Comparison of ENCODE assay signal across 27 cellular contexts in the genomic region with DNA sequence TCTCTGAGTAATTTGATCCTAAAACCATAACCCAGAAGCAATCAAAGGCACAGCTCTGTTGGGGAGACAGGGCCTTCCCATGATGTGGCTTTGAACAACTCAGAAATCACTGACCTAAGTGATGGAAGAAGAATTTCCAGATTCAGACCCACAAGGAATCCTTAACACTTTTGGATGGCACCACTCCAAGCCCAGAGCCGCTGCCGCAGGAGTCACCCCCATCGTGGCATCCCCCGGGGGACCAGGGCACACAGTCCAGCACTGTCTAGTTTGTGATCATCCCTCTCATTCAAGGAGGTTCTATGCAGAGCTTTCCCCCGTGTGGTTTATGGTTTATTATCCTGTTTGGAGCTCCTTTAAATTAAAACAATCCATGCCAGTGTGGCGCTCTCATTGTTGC.
"Had no signal": no experiment of that assay in that cellular context is flagged by ENCODE, and none has a peak within 500 bp of the region (broad histone marks: within the 10 kb centered on the region; RNA-seq: fewer than 3 reads in every experiment).

No MANE protein-coding gene starts in this region.

- H3K36me3 Mint-ChIP-seq: activated naive CD8-positive, alpha-beta T cell treated with anti-CD3 and anti-CD28 coated beads, Interleukin-2, amount 10 ng/mL, durations not matched to agents 7 days and 5 days; WTC11 had no signal

- H3K4me2 ChIP-seq: KMS-11 had no signal

- H3K9me3 ChIP-seq: adrenal gland, MG63, SJSA1 had no signal

- H3K36me3 ChIP-seq: adrenal gland, MG63, SJSA1 had no signal

- H3K27ac ChIP-seq: adrenal gland, KMS-11, RWPE1, SJSA1 had no signal

- H3K4me1 Mint-ChIP-seq: activated naive CD8-positive, alpha-beta T cell treated with anti-CD3 and anti-CD28 coated beads, Interleukin-2, amount 10 ng/mL, durations not matched to agents 7 days and 5 days; T-helper 17 cell had no signal

- H3K4me3 ChIP-seq: adrenal gland, MG63, SJSA1 had no signal

- H3K9ac ChIP-seq: KMS-11 had no signal

- H3K27ac Mint-ChIP-seq: activated CD8-positive, alpha-beta T cell treated with anti-CD3 and anti-CD28 coated beads, Interleukin-2, amount 10 ng/mL, durations not matched to agents 7 days and 5 days; activated naive CD8-positive, alpha-beta T cell treated with anti-CD3 and anti-CD28 coated beads, Interleukin-2, amount 10 ng/mL, durations not matched to agents 7 days and 5 days; T-helper 17 cell had no signal

- ATAC-seq: activated CD8-positive, alpha-beta T cell treated with anti-CD3 and anti-CD28 coated beads, Interleukin-2, amount 10 ng/mL, durations not matched to agents 7 days and 5 days; Panc1; T-helper 17 cell; WTC11 had no signal

- H3K9me3 Mint-ChIP-seq: activated naive CD8-positive, alpha-beta T cell treated with anti-CD3 and anti-CD28 coated beads, Interleukin-2, amount 10 ng/mL, durations not matched to agents 7 days and 5 days; WTC11 had no signal

- H3K27me3 ChIP-seq: adrenal gland, MG63 had no signal

- H3K4me3 Mint-ChIP-seq: activated CD8-positive, alpha-beta T cell treated with anti-CD3 and anti-CD28 coated beads, Interleukin-2, amount 10 ng/mL, durations not matched to agents 7 days and 5 days; activated naive CD8-positive, alpha-beta T cell treated with anti-CD3 and anti-CD28 coated beads, Interleukin-2, amount 10 ng/mL, durations not matched to agents 7 days and 5 days; T-helper 17 cell; WTC11 had no signal

- H3K4me1 ChIP-seq: adrenal gland, SJSA1 had no signal

- DNase-seq: activated CD4-positive, alpha-beta T cell treated with anti-CD3 and anti-CD28 coated beads for 48 hours; activated CD4-positive, alpha-beta T cell treated with anti-CD3 and anti-CD28 coated beads, Interleukin-2, amount 50 U/mL, for 4 hours; activated CD4-positive, CD25-positive, alpha-beta regulatory T cell treated with anti-CD3 and anti-CD28 coated beads, Interleukin-2, amount 50 U/mL, for 72 hours; activated CD8-positive, alpha-beta memory T cell treated with anti-CD3 and anti-CD28 coated beads, Interleukin-2, amount 50 U/mL, for 48 hours; activated CD8-positive, alpha-beta T cell treated with anti-CD3 and anti-CD28 coated beads, Interleukin-2, amount 10 ng/mL, durations not matched to agents 7 days and 5 days; activated naive CD4-positive, alpha-beta T cell treated with anti-CD3 and anti-CD28 coated beads, Interleukin-2, amount 50 U/mL, for 16 hours; activated naive CD8-positive, alpha-beta T cell treated with anti-CD3 and anti-CD28 coated beads, Interleukin-2, amount 10 ng/mL, durations not matched to agents 7 days and 5 days; activated T-cell treated with anti-CD3 and anti-CD28 coated beads, Interleukin-2, amount 50 U/mL, for 1 hour; adrenal gland; anterior cingulate cortex; cerebellar nuclear complex; MG63; MV-4-11; NCI-H187; NCI-H2171; NCI-H446 treated with DMSO at 0.1 percent for 48 hours; NCI-H524 treated with DMSO at 0.1 percent for 48 hours; NK-92 treated with Interleukin-12 subunit alpha and Interleukin-12 subunit beta, amount 100 ng/mL, for 24 hours; OCI-M1; SHP77; T-helper 17 cell; T-helper 9 cell had no signal
